Comparison of ENCODE assay signal across 22 cellular contexts in genomic region chr5:136656811-136657210, GRCh38.
"Had no signal": no experiment of that assay in that cellular context is flagged by ENCODE, and none has a peak within 500 bp of the region (broad histone marks: within the 10 kb centered on the region; RNA-seq: fewer than 3 reads in every experiment).

No MANE protein-coding gene starts in this region.

- H3K4me1 Mint-ChIP-seq: activated naive CD8-positive, alpha-beta T cell treated with anti-CD3 and anti-CD28 coated beads, Interleukin-2, amount 10 ng/mL, durations not matched to agents 7 days and 5 days; memory B cell; stimulated activated naive B cell treated with anti-CD40 and anti-IgM and Interleukin-4, amounts not matched to agents 10 μg/mL and 1 μg/mL and 100 μg/mL, for 72 hours had no signal

- H3K4me3 Mint-ChIP-seq: activated naive CD8-positive, alpha-beta T cell treated with anti-CD3 and anti-CD28 coated beads, Interleukin-2, amount 10 ng/mL, durations not matched to agents 7 days and 5 days; memory B cell; natural killer cell treated with Interleukin-12 subunit alpha and Interleukin-12 subunit beta and Interleukin-15 and Interleukin-18, amount 100 ng/mL, for 72 hours; stimulated activated naive B cell treated with anti-CD40 and anti-IgM and Interleukin-4, amounts not matched to agents 10 μg/mL and 1 μg/mL and 100 μg/mL, for 72 hours; T-helper 2 cell treated with Interferon-gamma antibody and Interleukin-4, amounts not matched to agents 5 μg/mL and 100 μg/mL, for 36 hours; type B pancreatic cell had no signal

- H3K36me3 Mint-ChIP-seq: activated naive CD8-positive, alpha-beta T cell treated with anti-CD3 and anti-CD28 coated beads, Interleukin-2, amount 10 ng/mL, durations not matched to agents 7 days and 5 days; memory B cell; natural killer cell treated with Interleukin-12 subunit alpha and Interleukin-12 subunit beta and Interleukin-15 and Interleukin-18, amount 100 ng/mL, for 72 hours; stimulated activated naive B cell treated with anti-CD40 and anti-IgM and Interleukin-4, amounts not matched to agents 10 μg/mL and 1 μg/mL and 100 μg/mL, for 72 hours; type B pancreatic cell had no signal

- H3K27me3 Mint-ChIP-seq: activated naive CD8-positive, alpha-beta T cell treated with anti-CD3 and anti-CD28 coated beads, Interleukin-2, amount 10 ng/mL, durations not matched to agents 7 days and 5 days; memory B cell; natural killer cell treated with Interleukin-12 subunit alpha and Interleukin-12 subunit beta and Interleukin-15 and Interleukin-18, amount 100 ng/mL, for 72 hours; progenitor cell of endocrine pancreas; stimulated activated naive B cell treated with anti-CD40 and anti-IgM and Interleukin-4, amounts not matched to agents 10 μg/mL and 1 μg/mL and 100 μg/mL, for 72 hours had no signal

- H3K27ac ChIP-seq: left lung, spleen had no signal

- H3K9me3 Mint-ChIP-seq: activated naive CD8-positive, alpha-beta T cell treated with anti-CD3 and anti-CD28 coated beads, Interleukin-2, amount 10 ng/mL, durations not matched to agents 7 days and 5 days; memory B cell; type B pancreatic cell had no signal

- H3K27ac Mint-ChIP-seq: activated naive CD8-positive, alpha-beta T cell treated with anti-CD3 and anti-CD28 coated beads, Interleukin-2, amount 10 ng/mL, durations not matched to agents 7 days and 5 days; memory B cell; natural killer cell treated with Interleukin-12 subunit alpha and Interleukin-12 subunit beta and Interleukin-15 and Interleukin-18, amount 100 ng/mL, for 72 hours; progenitor cell of endocrine pancreas; stimulated activated naive B cell treated with anti-CD40 and anti-IgM and Interleukin-4, amounts not matched to agents 10 μg/mL and 1 μg/mL and 100 μg/mL, for 72 hours; T-helper 2 cell treated with Interferon-gamma antibody and Interleukin-4, amounts not matched to agents 5 μg/mL and 100 μg/mL, for 36 hours; type B pancreatic cell had no signal

- H3K27me3 ChIP-seq: left lung, spleen had no signal

- H3K36me3 ChIP-seq: left lung, spleen had no signal

- H3K4me3 ChIP-seq: left lung, spleen had no signal

- DNase-seq: activated CD4-positive, alpha-beta T cell treated with anti-CD3 and anti-CD28 coated beads, Interleukin-2, amount 50 U/mL, for 4 hours; activated CD4-positive, CD25-positive, alpha-beta regulatory T cell treated with anti-CD3 and anti-CD28 coated beads, Interleukin-2, amount 50 U/mL, for 72 hours; activated gamma-delta T cell; activated naive CD8-positive, alpha-beta T cell treated with anti-CD3 and anti-CD28 coated beads, Interleukin-2, amount 10 ng/mL, durations not matched to agents 7 days and 5 days; activated T-cell treated with anti-CD3 and anti-CD28 coated beads, Interleukin-2, amount 50 U/mL, for 48 hours; central memory CD4-positive, alpha-beta T cell; effector memory CD4-positive, alpha-beta T cell; erythroblast; islet precursor cell; left lung; occipital lobe; right cardiac atrium; spleen; stimulated activated CD4-positive, alpha-beta T cell treated with anti-CD3 and anti-CD28 coated beads, Interleukin-2, amount 100 ng/mL, for 24 hours; stimulated activated naive B cell treated with anti-CD40 and anti-IgM and Interleukin-4, amounts not matched to agents 10 μg/mL and 1 μg/mL and 100 μg/mL, for 72 hours; substantia nigra; SW 1271 had no signal

- H3K4me1 ChIP-seq: left lung, spleen had no signal

- ATAC-seq: left lung; natural killer cell treated with Interleukin-12 subunit alpha and Interleukin-12 subunit beta and Interleukin-15 and Interleukin-18, amount 100 ng/mL, for 72 hours; right cardiac atrium; stimulated activated naive B cell treated with anti-CD40 and anti-IgM and Interleukin-4, amounts not matched to agents 10 μg/mL and 1 μg/mL and 100 μg/mL, for 72 hours had no signal
